Comparison of ENCODE assay signal across 2 cellular contexts in genomic region chr2:120722603-120723421, GRCh38.
TF ChIP-seq lines count a peak whose summit lies in the region.

No MANE protein-coding gene starts in this region.

TF ChIP-seq in IMR-90, 13 proteins besides CTCF, POLR2A, EP300 and RAD21:
- TF ChIP-seq, protein P1, sequence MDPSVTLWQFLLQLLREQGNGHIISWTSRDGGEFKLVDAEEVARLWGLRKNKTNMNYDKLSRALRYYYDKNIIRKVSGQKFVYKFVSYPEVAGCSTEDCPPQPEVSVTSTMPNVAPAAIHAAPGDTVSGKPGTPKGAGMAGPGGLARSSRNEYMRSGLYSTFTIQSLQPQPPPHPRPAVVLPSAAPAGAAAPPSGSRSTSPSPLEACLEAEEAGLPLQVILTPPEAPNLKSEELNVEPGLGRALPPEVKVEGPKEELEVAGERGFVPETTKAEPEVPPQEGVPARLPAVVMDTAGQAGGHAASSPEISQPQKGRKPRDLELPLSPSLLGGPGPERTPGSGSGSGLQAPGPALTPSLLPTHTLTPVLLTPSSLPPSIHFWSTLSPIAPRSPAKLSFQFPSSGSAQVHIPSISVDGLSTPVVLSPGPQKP (IDR thresholded peaks at IDR 0.05; ENCODE audit: borderline replicate concordance, low read depth, low read length) = no peak
- TF ChIP-seq RCOR1 (IDR thresholded peaks at IDR 0.05; ENCODE audit: insufficient replicate concordance, low read length) (peak; percentile 25), MAZ (IDR thresholded peaks at IDR 0.05; ENCODE audit: borderline replicate concordance, low read depth, low read length) (peak; percentile 35; the same call in 1 of the 2 replicates), FOS (IDR thresholded peaks at IDR 0.05; ENCODE audit: low read depth, low read length) (peak; percentile 21; the same call in 1 of the 2 replicates), RFX5 (IDR thresholded peaks at IDR 0.05; ENCODE audit: low read depth, low read length) (no peak), BHLHE40 (IDR thresholded peaks at IDR 0.05; ENCODE audit: low read depth, low read length) (peak; percentile 47; the same call in 1 of the 2 replicates), MXI1 (IDR thresholded peaks at IDR 0.05; ENCODE audit: borderline replicate concordance, low read depth, low read length) (no peak), SMC3 (IDR thresholded peaks at IDR 0.05; ENCODE audit: low read depth, low read length) (no peak; the same call in 1 of the 2 replicates)
- TF ChIP-seq, protein P2, sequence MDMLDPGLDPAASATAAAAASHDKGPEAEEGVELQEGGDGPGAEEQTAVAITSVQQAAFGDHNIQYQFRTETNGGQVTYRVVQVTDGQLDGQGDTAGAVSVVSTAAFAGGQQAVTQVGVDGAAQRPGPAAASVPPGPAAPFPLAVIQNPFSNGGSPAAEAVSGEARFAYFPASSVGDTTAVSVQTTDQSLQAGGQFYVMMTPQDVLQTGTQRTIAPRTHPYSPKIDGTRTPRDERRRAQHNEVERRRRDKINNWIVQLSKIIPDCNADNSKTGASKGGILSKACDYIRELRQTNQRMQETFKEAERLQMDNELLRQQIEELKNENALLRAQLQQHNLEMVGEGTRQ (IDR thresholded peaks at IDR 0.05; ENCODE audit: low read depth, low read length) = no peak

TF ChIP-seq in endothelial cell of umbilical vein, 7 proteins besides CTCF, POLR2A, EP300 and RAD21:
- peak; percentile 46 for TF ChIP-seq JUN (IDR thresholded peaks at IDR 0.05; ENCODE audit: borderline replicate concordance, insufficient read depth, insufficient read length, low read depth)
- peak; percentile 83 for TF ChIP-seq GATA2 (IDR thresholded peaks at IDR 0.05; ENCODE audit: insufficient read depth, insufficient read length, low read depth, low read length)
- TF ChIP-seq MYC (IDR thresholded peaks at IDR 0.05; ENCODE audit: low read depth, low read length) = no peak
- TF ChIP-seq FOS (IDR thresholded peaks at IDR 0.05; ENCODE audit: borderline replicate concordance, insufficient read depth, low read length) = peak; percentile 74
- TF ChIP-seq, protein P3, sequence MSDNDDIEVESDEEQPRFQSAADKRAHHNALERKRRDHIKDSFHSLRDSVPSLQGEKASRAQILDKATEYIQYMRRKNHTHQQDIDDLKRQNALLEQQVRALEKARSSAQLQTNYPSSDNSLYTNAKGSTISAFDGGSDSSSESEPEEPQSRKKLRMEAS (IDR thresholded peaks at IDR 0.05; ENCODE audit: insufficient read depth, insufficient read length) = no peak
- no peak for TF ChIP-seq POLR2AphosphoS5 (IDR thresholded peaks at IDR 0.05; ENCODE audit: insufficient read depth, low read depth, low read length)
- no peak for TF ChIP-seq EZH2 (IDR thresholded peaks at IDR 0.05; ENCODE audit: borderline replicate concordance, low read depth, low read length, severe bottlenecking)
